In genomic region chr1:25329950-25330349, GRCh38 we compare ENCODE assay signal across 10 cellular contexts. TPM values are rescaled to one million over a fixed set of nuclear protein-coding genes. Genes with fewer than 3 reads are reported as not detected.
A peak's percentile ranks its signal among the peaks of the same experiment; 100 is the strongest.
DNase-seq lines count a peak whose midpoint lies in the region; ATAC-seq, FAIRE-seq and TF ChIP-seq lines count a peak whose summit lies in the region.
"Not testable (repeated sequence)": the region's sequence is repeated elsewhere in the genome, so short reads cannot be mapped to it uniquely, and the experiment has no call there.
"Had no signal": no experiment of that assay in that cellular context is flagged by ENCODE, and none has a peak within 500 bp of the region (broad histone marks: within the 10 kb centered on the region; RNA-seq: fewer than 3 reads in every experiment).

No MANE protein-coding gene starts in this region.

- POLR2A ChIA-PET in SK-N-SH (lab: Yijun Ruan, JAX); K562 (lab: Yijun Ruan, JAX): not testable (repeated sequence)
- POLR2A ChIA-PET in activated CD4-positive, alpha-beta memory T cell treated with anti-CD3 and anti-CD28 coated beads, Interleukin-2, amount 10 ng/mL, durations not matched to agents 7 days and 5 days (lab: Charles Lee), result interaction anchor here (0.6 kb wide), 1 partner anchor 82 kb away, joined by 5 read pairs; the partner anchor contains the start of gene RSRP1

- TF ChIP-seq POLR2A in K562 (conservative IDR thresholded peaks at IDR 0.05), result not testable (repeated sequence)

- peaks cover 20% of the 10 kb centered on the region for H3K4me1 Mint-ChIP-seq in activated CD4-positive, alpha-beta memory T cell treated with anti-CD3 and anti-CD28 coated beads, Interleukin-2, amount 10 ng/mL, durations not matched to agents 7 days and 5 days

- H3K9me2 ChIP-seq in SK-N-SH, result not testable (repeated sequence)

- TF ChIP-seq RAD21 in SK-N-SH (IDR thresholded peaks at IDR 0.05; ENCODE audit: low read length) (peak; percentile 37; the same call in 1 of the 2 replicates), K562 (CRISPR knock-in tag; conservative IDR thresholded peaks at IDR 0.05 in 1 of 2, IDR thresholded peaks at IDR 0.05 in 1 of 2) (peak; percentile 26 to 52; a peak in 2 of 4 replicates)

- intact Hi-C loops in K562 (cut with micrococcal nuclease), result not testable (repeated sequence)

- not testable (repeated sequence) for H4K20me1 ChIP-seq in SK-N-SH (ENCODE audit: insufficient read depth); K562 (replicated peaks; ENCODE audit: control insufficient read depth, insufficient read depth, low read length)

- H3K9ac ChIP-seq in SK-N-SH; K562 (ENCODE audit: insufficient read depth in 1 of 2, low read depth in 2 of 2, low read length in 2 of 2): not testable (repeated sequence)

- H3K27ac Mint-ChIP-seq in activated CD4-positive, alpha-beta memory T cell treated with anti-CD3 and anti-CD28 coated beads, Interleukin-2, amount 10 ng/mL, durations not matched to agents 7 days and 5 days, result peak overlapping the region; percentile 68

- not testable (repeated sequence) for H3F3A ChIP-seq in SK-N-SH (replicated peaks; ENCODE audit: insufficient read depth)

- not testable (repeated sequence) for H3K27me3 ChIP-seq in SK-N-SH (ENCODE audit: insufficient read depth); K562 (ENCODE audit: control insufficient read depth in 2 of 2, insufficient read depth in 2 of 2, low read length in 2 of 2)

- H3K9me1 ChIP-seq in K562 (ENCODE audit: control insufficient read depth, insufficient read depth, low read length), result not testable (repeated sequence)

- TF ChIP-seq EP300 in SK-N-SH (IDR thresholded peaks at IDR 0.05; ENCODE audit: borderline replicate concordance in 1 of 2, low read depth in 1 of 2, low read length in 1 of 2); K562 (IDR thresholded peaks at IDR 0.05; ENCODE audit: low read length): not testable (repeated sequence)

- peak overlapping the region in 1 of 2 experiments; percentile 46; a peak in 2 of 4 replicates for H3K27ac ChIP-seq in SK-N-SH (ENCODE audit: low read depth in 2 of 2, low read length in 1 of 2)
- H3K27ac ChIP-seq in K562 (ENCODE audit: extremely low read depth, low read depth, low read length), result not testable (repeated sequence)

- H3K9me3 Mint-ChIP-seq in activated CD4-positive, alpha-beta memory T cell treated with anti-CD3 and anti-CD28 coated beads, Interleukin-2, amount 10 ng/mL, durations not matched to agents 7 days and 5 days, result not testable (repeated sequence)

- not testable (repeated sequence) for H3K4me1 ChIP-seq in SK-N-SH (ENCODE audit: control insufficient read depth in 1 of 2, insufficient read depth in 2 of 2, low read depth in 1 of 2, low read length in 1 of 2); K562 (replicated peaks in 1 of 2; ENCODE audit: control insufficient read depth in 2 of 2, insufficient read depth in 2 of 2, low read length in 2 of 2)

- H3K36me3 ChIP-seq in SK-N-SH (replicated peaks in 1 of 2; ENCODE audit: control insufficient read depth in 1 of 2, insufficient read depth in 2 of 2, low read length in 1 of 2); K562 (ENCODE audit: control insufficient read depth, insufficient read depth, low read length): not testable (repeated sequence)

- CTCF ChIA-PET in SK-N-SH (lab: Yijun Ruan, JAX); K562 (lab: Yijun Ruan, JAX; ENCODE audit: low intra/inter-chr PET ratio): not testable (repeated sequence)
- CTCF ChIA-PET in activated CD4-positive, alpha-beta memory T cell treated with anti-CD3 and anti-CD28 coated beads, Interleukin-2, amount 10 ng/mL, durations not matched to agents 7 days and 5 days (lab: Charles Lee), result interaction anchor here (1.1 kb wide), 1 partner anchor 13 kb away, joined by 3 read pairs; no protein-coding TSS in a partner anchor

- in situ Hi-C loops in K562 (cut with MboI), result not testable (repeated sequence)

- peaks cover 23% of the 10 kb centered on the region for H3K36me3 Mint-ChIP-seq in activated CD4-positive, alpha-beta memory T cell treated with anti-CD3 and anti-CD28 coated beads, Interleukin-2, amount 10 ng/mL, durations not matched to agents 7 days and 5 days (ENCODE audit: low read depth)

- not testable (repeated sequence) for H3K27me3 Mint-ChIP-seq in activated CD4-positive, alpha-beta memory T cell treated with anti-CD3 and anti-CD28 coated beads, Interleukin-2, amount 10 ng/mL, durations not matched to agents 7 days and 5 days

- H3K79me2 ChIP-seq in SK-N-SH (ENCODE audit: insufficient read depth), result peaks cover 37% of the 10 kb centered on the region
- H3K79me2 ChIP-seq in K562 (ENCODE audit: control insufficient read depth, insufficient read depth, low read length), result not testable (repeated sequence)

- H3K4me3 Mint-ChIP-seq in activated CD4-positive, alpha-beta memory T cell treated with anti-CD3 and anti-CD28 coated beads, Interleukin-2, amount 10 ng/mL, durations not matched to agents 7 days and 5 days, result not testable (repeated sequence)

- peak; percentile 37 for DNase-seq in GM04503 (ENCODE audit: low read depth)
- DNase-seq in Kasumi-1 (lab: John Stamatoyannopoulos, UW), result peak; percentile 6 to 11
- DNase-seq in SK-N-SH; activated CD4-positive, alpha-beta memory T cell treated with anti-CD3 and anti-CD28 coated beads, Interleukin-2, amount 10 ng/mL, durations not matched to agents 7 days and 5 days; omental fat pad (ENCODE audit: low spot score): not testable (repeated sequence)
- peak in 1 of 4 experiments; percentile 17 for DNase-seq in K562 (ENCODE audit: extremely low read depth in 1 of 4, low spot score in 3 of 4)
- DNase-seq in foreskin fibroblast, result peak; percentile 56 to 68

- FAIRE-seq in K562 (lab: Jason Lieb, UNC), result peak; percentile 80

- not testable (repeated sequence) for H2AFZ ChIP-seq in SK-N-SH (ENCODE audit: low read depth); K562 (ENCODE audit: low read depth, low read length)

- TF ChIP-seq CTCF in SK-N-SH (IDR thresholded peaks at IDR 0.05) (peak; percentile 24), K562 (IDR thresholded peaks at IDR 0.05 in 2 of 3, conservative IDR thresholded peaks at IDR 0.05 in 1 of 3; ENCODE audit: insufficient read depth in 2 of 3, low read depth in 1 of 3, low read length in 3 of 3) (peak in 2 of 3 experiments; percentile 9 to 31; a peak in 3 of 6 replicates)
- TF ChIP-seq CTCF in foreskin fibroblast (IDR thresholded peaks at IDR 0.05; ENCODE audit: low read depth, low read length); omental fat pad (IDR thresholded peaks at IDR 0.05): not testable (repeated sequence)

- WGBS in SK-N-SH (ENCODE audit: low lambda C conversion rate), result 33% methylated on average over 2 of the region's 5 CpGs
- 22% methylated on average over 5 of the region's 5 CpGs for WGBS in K562 (ENCODE audit: insufficient coverage, low coverage, missing lambda C conversion rate)

- H3K4me2 ChIP-seq in SK-N-SH; K562 (ENCODE audit: insufficient read depth, low read length): not testable (repeated sequence)

- BruUV-seq in K562 (replicated peaks; lab: Mats Ljungman, UMichigan), result not testable (repeated sequence)

- H3K9me3 ChIP-seq in SK-N-SH; K562 (replicated peaks; ENCODE audit: control insufficient read depth, insufficient read depth, low read depth, low read length): not testable (repeated sequence)

- H3K4me3 ChIP-seq in SK-N-SH (ENCODE audit: low read depth in 2 of 2, low read length in 1 of 2); K562; foreskin fibroblast (ENCODE audit: low read depth in 1 of 2, low read length in 2 of 2): not testable (repeated sequence)

- ATAC-seq in K562 (peak; percentile 89), omental fat pad (ENCODE audit: low FRiP score) (peak; percentile 57)

RNA-seq across cellular contexts. Expression of gene TMEM50A, which starts 8.2 kb away (rescaled TPM):
- polyA plus RNA-seq in SK-N-SH (2012; rRNA removed), result 91.4 and 95.5 TPM in 2 replicates
- 128 and 170 TPM in 2 replicates for polyA plus RNA-seq in SK-N-SH (2012; cell fraction: cytosol; rRNA removed)
- polyA plus RNA-seq in SK-N-SH (2012; cell fraction: nucleus; rRNA removed), result 23.4 and 39.5 TPM in 2 replicates
- total RNA-seq in activated CD4-positive, alpha-beta memory T cell treated with anti-CD3 and anti-CD28 coated beads, Interleukin-2, amount 10 ng/mL, durations not matched to agents 7 days and 5 days, result 100 to 1,000 TPM; 182 to 183 TPM
- total RNA-seq in K562 (2011; cell fraction: chromatin; rRNA removed; ENCODE audit: low replicate concordance), result 50.2 and 133 TPM in 2 replicates
- 80.8 and 92.6 TPM in 2 replicates for total RNA-seq in K562 (2011; cell fraction: nucleolus; rRNA removed)
- total RNA-seq in K562 (2011; cell fraction: nucleoplasm; rRNA removed), result 147 and 172 TPM in 2 replicates
- 138 and 209 TPM in 2 replicates for total RNA-seq in K562 (2014; rRNA removed)
- total RNA-seq in K562 (2014; rRNA removed; fragmentation: Illumina TruSeq; extraction: Trizol), result 85.8 and 108 TPM in 2 replicates
- total RNA-seq in K562 (2015; rRNA removed; fragmentation: Illumina TruSeq; extraction: Trizol), result 100 and 108 TPM in 2 replicates
- total RNA-seq in K562 (2021), result 133 and 137 TPM in 2 replicates
- polyA plus RNA-seq in K562 (2011; rRNA removed), result 175 and 195 TPM in 2 replicates
- polyA plus RNA-seq in K562 (2011; cell fraction: cytosol; rRNA removed), result 47.8 and 169 TPM in 2 replicates
- polyA plus RNA-seq in K562 (2011; cell fraction: nucleus; rRNA removed), result 19.9 and 38.4 TPM in 2 replicates
- 167 and 239 TPM in 2 replicates for polyA plus RNA-seq in K562 (2012)
- 155 and 183 TPM in 2 replicates for polyA plus RNA-seq in K562 (2014; fragmentation: Illumina TruSeq; extraction: Trizol)
- 10 to 100 TPM; 43.7 to 56.2 TPM for polyA plus RNA-seq in K562 (2014; fragmentation: Nextera tagmentation; extraction: Ambion mirVana)
- polyA plus RNA-seq in K562 (2014; rRNA removed), result 141 and 198 TPM in 2 replicates
- polyA minus RNA-seq in K562 (2011; rRNA and poly(A)+ RNA removed), result 59.4 and 67.8 TPM in 2 replicates
- polyA minus RNA-seq in K562 (2011; cell fraction: cytosol; rRNA and poly(A)+ RNA removed), result 44.3 and 50.7 TPM in 2 replicates
- 12.8 and 23.5 TPM in 2 replicates for polyA minus RNA-seq in K562 (2011; cell fraction: nucleus; rRNA and poly(A)+ RNA removed)
- total RNA-seq in omental fat pad, result 100 to 1,000 TPM in 1 of 4 donors, 10 to 100 TPM in 3; 81.1 to 130 (median 96.6) TPM

RNA-seq across cellular contexts. Expression of gene RHD, which starts 57.6 kb away (rescaled TPM):
- polyA plus RNA-seq in SK-N-SH (2012; rRNA removed) (not detected in 2 replicates), K562 (2011; rRNA removed) (15.0 and 28.8 TPM in 2 replicates), K562 (2014; fragmentation: Illumina TruSeq; extraction: Trizol) (13.5 and 13.6 TPM in 2 replicates), K562 (2014; fragmentation: Nextera tagmentation; extraction: Ambion mirVana) (10 to 100 TPM; 32.4 TPM), K562 (2014; rRNA removed) (8.8 and 9.1 TPM in 2 replicates)
- polyA plus RNA-seq in SK-N-SH (2012; cell fraction: cytosol; rRNA removed), result 0.05 TPM in 1 of 2 replicates, not detected in the other
- polyA plus RNA-seq in SK-N-SH (2012; cell fraction: nucleus; rRNA removed), result not detected in 2 replicates
- not detected for total RNA-seq in activated CD4-positive, alpha-beta memory T cell treated with anti-CD3 and anti-CD28 coated beads, Interleukin-2, amount 10 ng/mL, durations not matched to agents 7 days and 5 days
- total RNA-seq in K562 (2011; cell fraction: chromatin; rRNA removed; ENCODE audit: low replicate concordance), result 50.0 and 64.3 TPM in 2 replicates
- total RNA-seq in K562 (2011; cell fraction: nucleolus; rRNA removed), result 69.5 and 85.3 TPM in 2 replicates
- 63.5 and 69.1 TPM in 2 replicates for total RNA-seq in K562 (2011; cell fraction: nucleoplasm; rRNA removed)
- total RNA-seq in K562 (2014; rRNA removed) (9.4 and 12.8 TPM in 2 replicates), K562 (2014; rRNA removed; fragmentation: Illumina TruSeq; extraction: Trizol) (12.2 and 15.7 TPM in 2 replicates), K562 (2015; rRNA removed; fragmentation: Illumina TruSeq; extraction: Trizol) (11.8 and 13.0 TPM in 2 replicates), K562 (2021) (17.5 and 17.8 TPM in 2 replicates), omental fat pad (not detected)
- 15.4 and 22.6 TPM in 2 replicates for polyA plus RNA-seq in K562 (2011; cell fraction: cytosol; rRNA removed)
- polyA plus RNA-seq in K562 (2011; cell fraction: nucleus; rRNA removed), result 16.8 and 18.6 TPM in 2 replicates
- polyA plus RNA-seq in K562 (2012), result 13.8 and 23.5 TPM in 2 replicates
- 58.4 and 72.4 TPM in 2 replicates for polyA minus RNA-seq in K562 (2011; rRNA and poly(A)+ RNA removed)
- 17.1 and 20.4 TPM in 2 replicates for polyA minus RNA-seq in K562 (2011; cell fraction: cytosol; rRNA and poly(A)+ RNA removed)
- polyA minus RNA-seq in K562 (2011; cell fraction: nucleus; rRNA and poly(A)+ RNA removed), result 16.2 and 28.3 TPM in 2 replicates
- total RNA-seq: ascending aorta had no signal
- polyA plus RNA-seq: heart right ventricle, stomach had no signal

Comparison
In these comparisons a context has a peak if more than half of its experiments do, and no peak if none do; other contexts are left out.
1. RNA of gene RHD, which starts 57.6 kb away (total RNA-seq): 9.4 to 85.3 TPM in K562; not detected in activated CD4-positive, alpha-beta memory T cell treated with anti-CD3 and anti-CD28 coated beads, Interleukin-2, amount 10 ng/mL, durations not matched to agents 7 days and 5 days and not detected in omental fat pad; every median in the first group is over 4 times any median in the second.